8 cellular contexts compared by ENCODE assay signal in the genomic region with DNA sequence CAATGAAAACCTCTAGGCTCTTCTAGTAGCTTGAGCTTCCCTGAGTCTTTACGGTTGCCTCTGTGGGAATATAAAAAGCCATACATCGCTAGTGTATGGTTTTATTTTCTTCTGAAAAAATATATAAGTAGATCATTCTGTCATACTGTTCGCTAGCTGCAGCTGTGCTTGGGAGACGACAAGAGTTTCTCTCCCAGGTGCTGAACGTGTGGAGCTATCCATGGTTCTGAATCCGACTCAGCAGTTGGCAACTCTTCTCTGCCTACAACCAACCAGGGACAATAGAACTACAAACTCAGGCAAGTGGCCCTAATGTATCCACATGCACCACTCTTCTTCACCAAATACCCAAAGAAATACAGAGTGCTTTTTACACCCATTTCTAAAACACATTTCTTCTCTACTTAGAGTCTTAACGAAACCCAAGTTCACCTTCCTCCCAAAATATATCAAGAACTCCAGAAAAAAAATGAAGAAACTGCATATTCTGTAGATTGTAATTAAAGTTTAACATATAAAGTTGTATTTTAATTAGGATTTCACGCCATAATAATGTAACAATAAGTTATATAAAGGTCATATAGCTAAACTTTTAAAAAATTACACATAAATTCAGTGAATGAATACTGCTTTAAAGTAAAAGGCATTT. TPM values are rescaled to one million over a fixed set of nuclear protein-coding genes. Genes with fewer than 3 reads are reported as not detected.
DNase-seq lines count a peak whose midpoint lies in the region; ATAC-seq, FAIRE-seq and TF ChIP-seq lines count a peak whose summit lies in the region.

No MANE protein-coding gene starts in this region.

- H3K9me2 ChIP-seq in PC-3 (replicated peaks; ENCODE audit: low read length), result no peaks in the 10 kb centered on the region

- H2BK15ac ChIP-seq in H1 (ENCODE audit: low read length), result no peak overlapping the region

- CTCF ChIA-PET in PC-3 (lab: Charles Lee) (no interaction called here), H1 (lab: Charles Lee; ENCODE audit: partially characterized antibody) (interaction anchor here (1.1 kb wide), 1 partner anchor 543 kb away, joined by 3 read pairs; no protein-coding TSS in a partner anchor)
- CTCF ChIA-PET in naive thymus-derived CD4-positive, alpha-beta T cell (lab: Charles Lee), result no interaction called here

- H4K5ac ChIP-seq in H1 (ENCODE audit: insufficient read length, low read depth, low read length), result no peak overlapping the region

- TF ChIP-seq EP300 in H1 (IDR thresholded peaks at IDR 0.05; ENCODE audit: borderline replicate concordance in 1 of 2, low read depth in 2 of 2, low read length in 2 of 2), result 0 out of 3 replicates have a peak, but pooled peaks of 1 of the 2 experiments have one; percentile 39

- H3K4me3 ChIP-seq in cardiac muscle cell, result peak overlapping the region; percentile 86
- H3K4me3 ChIP-seq in PC-3 (ENCODE audit: low read length), result no peak overlapping the region
- no peak overlapping the region for H3K4me3 ChIP-seq in H1 (ENCODE audit: extremely low read depth in 1 of 4, insufficient read depth in 2 of 4, low read depth in 3 of 4, low read length in 4 of 4)
- no peak overlapping the region for H3K4me3 ChIP-seq in naive thymus-derived CD4-positive, alpha-beta T cell (ENCODE audit: low read length)

- no peak overlapping the region for H3K14ac ChIP-seq in H1 (ENCODE audit: insufficient read length)

- H3K4ac ChIP-seq in H1 (replicated peaks; ENCODE audit: insufficient read length, low read depth, low read length), result no peak overlapping the region

- POLR2A ChIA-PET in PC-3 (lab: Charles Lee; ENCODE audit: unreplicated experiment), result no interaction called here
- POLR2A ChIA-PET in H1 (lab: Charles Lee; ENCODE audit: partially characterized antibody), result no interaction called here
- POLR2A ChIA-PET in naive thymus-derived CD4-positive, alpha-beta T cell (lab: Charles Lee), result no interaction called here

- no peak overlapping the region for H2BK12ac ChIP-seq in H1 (ENCODE audit: low read depth, low read length)

- no peak overlapping the region for H2BK120ac ChIP-seq in H1 (replicated peaks; ENCODE audit: low read depth, low read length)

- no TSS peak for BruUV-seq in PC-3 (replicated peaks; lab: Mats Ljungman, UMichigan)

- no peak overlapping the region for H2BK20ac ChIP-seq in H1 (ENCODE audit: low read length)

- H3F3A ChIP-seq in PC-3 (ENCODE audit: low read length, unreplicated experiment), result no peaks in the 10 kb centered on the region

- H3K9me3 ChIP-seq in cardiac muscle cell (ENCODE audit: low read depth), result no peaks in the 10 kb centered on the region
- no peaks in the 10 kb centered on the region for H3K9me3 ChIP-seq in PC-3 (ENCODE audit: low read length)
- H3K9me3 ChIP-seq in H1 (ENCODE audit: insufficient read depth in 2 of 2, low read depth in 1 of 2, low read length in 1 of 2), result no peaks in the 10 kb centered on the region; a peak in 1 of 4 replicates
- peaks cover 0 to 4% (median 0%) of the 10 kb centered on the region in 3 experiments for H3K9me3 ChIP-seq in naive thymus-derived CD4-positive, alpha-beta T cell (ENCODE audit: control insufficient read depth in 2 of 3, low read length in 3 of 3)

- H3K18ac ChIP-seq in H1 (ENCODE audit: extremely low read depth, low read length), result no peak overlapping the region

- intact Hi-C loops in Right ventricle myocardium superior (cut with DNase I) (no loop called here), PC-3 (cut with micrococcal nuclease) (no loop called here)
- intact Hi-C loops in naive thymus-derived CD4-positive, alpha-beta T cell (cut with micrococcal nuclease), result no loop called here

- H3K23me2 ChIP-seq in H1 (ENCODE audit: low read depth, low read length), result peaks cover 12% of the 10 kb centered on the region; the same call in 1 of the 2 replicates

- no peak overlapping the region for H3K27ac Mint-ChIP-seq in naive thymus-derived CD4-positive, alpha-beta T cell
- H3K27ac Mint-ChIP-seq in glutamatergic neuron (ENCODE audit: unreplicated experiment), result no peak overlapping the region

- WGBS in H1 (ENCODE audit: extremely low coverage in 1 of 2, insufficient coverage in 1 of 2, insufficient read length in 1 of 2, insufficient replicate concordance in 2 of 2, low coverage in 1 of 2, low lambda C conversion rate in 2 of 2, missing lambda C conversion rate in 1 of 2), 2 experiments, result 16% methylated on average over 8 of the region's 8 CpGs; no CpG with 5 or more reads in 1 of the 2 experiments

- H4K8ac ChIP-seq in H1 (ENCODE audit: extremely low read depth, insufficient read depth, low read length), result no peak overlapping the region

- H3K9ac ChIP-seq in PC-3 (ENCODE audit: low read length) (no peak overlapping the region), H1 (replicated peaks in 1 of 4; ENCODE audit: extremely low read depth in 1 of 4, low read depth in 3 of 4, low read length in 3 of 4) (no peak overlapping the region)

- H2AFZ ChIP-seq in PC-3 (ENCODE audit: low read length), result no peak overlapping the region
- H2AFZ ChIP-seq in H1 (ENCODE audit: low read length), result no peak overlapping the region

- TF ChIP-seq CTCF in cardiac muscle cell (IDR thresholded peaks at IDR 0.05; ENCODE audit: low read depth, low read length) (no peak), PC-3 (conservative IDR thresholded peaks at IDR 0.05; ENCODE audit: low read depth, low read length) (no peak), H1 (IDR thresholded peaks at IDR 0.05; ENCODE audit: control extremely low read depth in 1 of 3, insufficient read depth in 1 of 3, low read depth in 1 of 3, low read length in 3 of 3) (no peak), glutamatergic neuron (IDR thresholded peaks at IDR 0.05; ENCODE audit: partially characterized antibody, unreplicated experiment) (no peak)

- FAIRE-seq in H1 (lab: Jason Lieb, UNC), result peak; percentile 87

- H3K4me3 Mint-ChIP-seq in naive thymus-derived CD4-positive, alpha-beta T cell, result no peak overlapping the region
- no peak overlapping the region for H3K4me3 Mint-ChIP-seq in glutamatergic neuron (ENCODE audit: unreplicated experiment)

- ATAC-seq in Right ventricle myocardium superior (ENCODE audit: poor library complexity), result no peak
- peak; percentile 85 for ATAC-seq in HG02938 (IDR thresholded peaks at IDR 0.05; ENCODE audit: unreplicated experiment)
- no peak for ATAC-seq in PC-3
- ATAC-seq in naive thymus-derived CD4-positive, alpha-beta T cell, result no peak

- H3K4me1 ChIP-seq in cardiac muscle cell (ENCODE audit: low read depth) (peaks cover 5% of the 10 kb centered on the region), PC-3 (ENCODE audit: insufficient read depth, low read length) (no peaks in the 10 kb centered on the region), H1 (replicated peaks in 1 of 4; ENCODE audit: control insufficient read depth in 3 of 4, insufficient read depth in 4 of 4, low read length in 3 of 4) (peaks cover 0 to 8% (median 0%) of the 10 kb centered on the region in 4 experiments; a peak in 3 of 7 replicates)
- H3K4me1 ChIP-seq in naive thymus-derived CD4-positive, alpha-beta T cell (ENCODE audit: control insufficient read depth in 2 of 2, insufficient read depth in 2 of 2, low read length in 2 of 2), result no peaks in the 10 kb centered on the region

- H3K23ac ChIP-seq in H1 (ENCODE audit: insufficient read length), result no peak overlapping the region

- H3K79me2 ChIP-seq in PC-3 (ENCODE audit: low read length) (no peaks in the 10 kb centered on the region), H1 (ENCODE audit: control insufficient read depth in 1 of 2, insufficient read depth in 2 of 2, low read length in 2 of 2) (no peaks in the 10 kb centered on the region)

- H3K36me3 Mint-ChIP-seq in naive thymus-derived CD4-positive, alpha-beta T cell, result peaks cover 0 to 7% (median 0%) of the 10 kb centered on the region in 5 donors
- no peaks in the 10 kb centered on the region for H3K36me3 Mint-ChIP-seq in glutamatergic neuron (ENCODE audit: unreplicated experiment)

- no peak overlapping the region for H4K91ac ChIP-seq in H1 (replicated peaks; ENCODE audit: insufficient read length, low read length)

- H3K9me3 Mint-ChIP-seq in naive thymus-derived CD4-positive, alpha-beta T cell, result peaks cover 0 to 33% (median 8%) of the 10 kb centered on the region in 11 donors
- peaks cover 8% of the 10 kb centered on the region for H3K9me3 Mint-ChIP-seq in glutamatergic neuron (ENCODE audit: unreplicated experiment)

- H4K20me1 ChIP-seq in PC-3 (ENCODE audit: low read length) (no peaks in the 10 kb centered on the region), H1 (replicated peaks in 1 of 2; ENCODE audit: control insufficient read depth in 1 of 2, insufficient read depth in 2 of 2, low read length in 2 of 2) (peaks cover 0 to 2% of the 10 kb centered on the region in 2 experiments)

- H3K56ac ChIP-seq in H1 (replicated peaks; ENCODE audit: insufficient read length, low read depth, low read length), result no peak overlapping the region

- H3K36me3 ChIP-seq in cardiac muscle cell (no peaks in the 10 kb centered on the region), PC-3 (ENCODE audit: low read depth, low read length) (no peaks in the 10 kb centered on the region), H1 (ENCODE audit: control insufficient read depth in 2 of 4, insufficient read depth in 4 of 4, low read length in 3 of 4) (no peaks in the 10 kb centered on the region)
- H3K36me3 ChIP-seq in naive thymus-derived CD4-positive, alpha-beta T cell (ENCODE audit: control insufficient read depth in 2 of 3, insufficient read depth in 3 of 3, low read length in 3 of 3), result no peaks in the 10 kb centered on the region

- no peaks in the 10 kb centered on the region for H3K79me1 ChIP-seq in H1 (ENCODE audit: low read depth, low read length)

- peak in 1 of 2 experiments; percentile 22; a peak in 1 of 4 replicates for TF ChIP-seq RAD21 in H1 (IDR thresholded peaks at IDR 0.05 in 1 of 2, conservative IDR thresholded peaks at IDR 0.05 in 1 of 2; ENCODE audit: low read depth in 2 of 2, low read length in 2 of 2)

- H3K27ac ChIP-seq in cardiac muscle cell, result no peak overlapping the region
- H3K27ac ChIP-seq in PC-3 (ENCODE audit: low read length), result no peak overlapping the region
- no peak overlapping the region for H3K27ac ChIP-seq in H1 (ENCODE audit: low read depth, low read length)
- no peak overlapping the region for H3K27ac ChIP-seq in naive thymus-derived CD4-positive, alpha-beta T cell (ENCODE audit: low read depth, low read length)

- H3K4me1 Mint-ChIP-seq in naive thymus-derived CD4-positive, alpha-beta T cell, result peaks cover 0 to 1% (median 0%) of the 10 kb centered on the region in 7 donors
- H3K4me1 Mint-ChIP-seq in glutamatergic neuron (ENCODE audit: low read depth, unreplicated experiment), result peaks cover 13% of the 10 kb centered on the region

- no peak for TF ChIP-seq POLR2A in H1 (IDR thresholded peaks at IDR 0.05; ENCODE audit: control extremely low read depth in 1 of 2, low read depth in 2 of 2, low read length in 2 of 2)

- H3K27me3 ChIP-seq in cardiac muscle cell (no peaks in the 10 kb centered on the region), PC-3 (ENCODE audit: low read length) (peaks cover 9% of the 10 kb centered on the region; the same call in 1 of the 2 replicates), H1 (replicated peaks in 1 of 4; ENCODE audit: control insufficient read depth in 3 of 4, extremely low read depth in 1 of 4, insufficient read depth in 3 of 4, low read length in 3 of 4) (peaks cover 6 to 20% (median 14%) of the 10 kb centered on the region in 4 experiments)
- H3K27me3 ChIP-seq in naive thymus-derived CD4-positive, alpha-beta T cell (ENCODE audit: control insufficient read depth in 2 of 2, insufficient read depth in 2 of 2, low read length in 2 of 2), result no peaks in the 10 kb centered on the region

- no peak overlapping the region for H2AK5ac ChIP-seq in H1 (ENCODE audit: low read depth, low read length)

- H3K27me3 Mint-ChIP-seq in naive thymus-derived CD4-positive, alpha-beta T cell, result peaks cover 13 to 27% (median 20%) of the 10 kb centered on the region in 5 donors
- peaks cover 11% of the 10 kb centered on the region for H3K27me3 Mint-ChIP-seq in glutamatergic neuron (ENCODE audit: unreplicated experiment)

- no peak overlapping the region for H2BK5ac ChIP-seq in H1 (ENCODE audit: low read depth, low read length)

- peak; percentile 74 to 93 for DNase-seq in cardiac muscle cell (ENCODE audit: low read depth in 1 of 2, low spot score in 1 of 2)
- no peak for DNase-seq in Right ventricle myocardium superior
- DNase-seq in PC-3, result peak; percentile 74
- peak; percentile 72 to 81 for DNase-seq in H1 (ENCODE audit: low read depth in 1 of 2, low spot score in 2 of 2)
- DNase-seq in naive thymus-derived CD4-positive, alpha-beta T cell, result peak in 5 of 9 donors; percentile 3 to 22 (median 12)
- no peak for DNase-seq in GM19238 (ENCODE audit: insufficient read length, low spot score)
- no peak for DNase-seq in glutamatergic neuron

- H3K4me2 ChIP-seq in PC-3 (ENCODE audit: low read length) (no peak overlapping the region), H1 (ENCODE audit: insufficient read depth in 1 of 2, low read depth in 2 of 2, low read length in 2 of 2) (no peak overlapping the region)

RNA-seq across cellular contexts. Expression of a gene that starts 2.2 kb away (rescaled TPM):
- total RNA-seq in cardiac muscle cell, result 76.4 and 89.2 TPM in 2 replicates
- 39.5 and 56.7 TPM in 2 replicates for polyA plus RNA-seq in cardiac muscle cell
- not detected for total RNA-seq in Right ventricle myocardium superior
- total RNA-seq in PC-3 (2014; rRNA removed), result not detected in 2 replicates
- total RNA-seq in H1 (2021; fragmentation: NEBNext Ultra II Directional; extraction: Animal tissue kit (Norgen Biotek cat#: 25700)), result 0.88 and 1.7 TPM in 2 replicates
- polyA plus RNA-seq in H1 (2011; rRNA removed), result 0.30 and 0.36 TPM in 2 replicates
- 0.71 TPM for polyA plus RNA-seq in H1 (2011; cell fraction: cytosol; rRNA removed)
- polyA plus RNA-seq in H1 (2011; cell fraction: nucleus; rRNA removed), result 0.41 TPM
- polyA plus RNA-seq in H1 (2012, experiment 1 of 2), result 0.23 to 0.75 TPM (median 0.44 TPM) in 4 replicates
- polyA plus RNA-seq in H1 (2012, experiment 2 of 2), result 0.10 TPM
- polyA plus RNA-seq in H1 (2013, experiment 1 of 2), result 1.5 TPM
- 1.4 TPM for polyA plus RNA-seq in H1 (2013, experiment 2 of 2)
- 2.9 and 3.6 TPM in 2 replicates for polyA minus RNA-seq in H1 (2011; rRNA and poly(A)+ RNA removed)
- polyA minus RNA-seq in H1 (2011; cell fraction: cytosol; rRNA and poly(A)+ RNA removed), result 1.8 TPM
- 9.3 TPM for polyA minus RNA-seq in H1 (2011; cell fraction: nucleus; rRNA and poly(A)+ RNA removed)
- not detected for total RNA-seq in naive thymus-derived CD4-positive, alpha-beta T cell
- under 1 TPM in 1 of 2 donors, not detected in 1; 0.06 TPM for polyA plus RNA-seq in naive thymus-derived CD4-positive, alpha-beta T cell
- 22.4 TPM for total RNA-seq in glutamatergic neuron (ENCODE audit: unreplicated experiment)

Comparison
In these comparisons a context has a peak if more than half of its experiments do, and no peak if none do; other contexts are left out.
1. DNase-seq: peak in cardiac muscle cell (2 of 2), PC-3 (single experiment), H1 (2 of 2) and naive thymus-derived CD4-positive, alpha-beta T cell (5 of 9); none in Right ventricle myocardium superior (single experiment), GM19238 (single experiment) and glutamatergic neuron (single experiment).